11 cellular contexts compared by ENCODE assay signal in the genomic region with DNA sequence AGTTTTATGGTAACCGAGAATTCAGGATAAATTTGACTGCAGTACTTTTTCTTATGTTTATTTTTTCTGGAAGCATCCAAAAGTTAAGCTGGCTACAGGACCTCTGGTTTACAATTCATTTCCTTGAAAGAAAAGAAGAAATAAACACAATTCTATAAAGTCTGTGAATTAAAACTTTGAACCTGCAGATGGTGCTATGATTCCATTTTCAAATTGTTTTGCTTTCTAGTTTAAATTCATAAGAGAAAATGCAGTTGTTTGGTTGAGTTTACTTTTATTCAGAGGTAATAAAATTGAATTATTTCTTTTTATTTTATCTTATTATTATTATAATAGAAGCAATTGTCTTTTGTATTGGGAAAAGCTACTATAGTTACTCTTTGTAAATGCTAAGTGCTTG. TPM values are rescaled to one million over a fixed set of nuclear protein-coding genes. Genes with fewer than 3 reads are reported as not detected.
DNase-seq lines count a peak whose midpoint lies in the region; ATAC-seq and TF ChIP-seq lines count a peak whose summit lies in the region.
"Had no signal": no experiment of that assay in that cellular context is flagged by ENCODE, and none has a peak within 500 bp of the region (broad histone marks: within the 10 kb centered on the region; RNA-seq: fewer than 3 reads in every experiment).

No MANE protein-coding gene starts in this region.

- peak; percentile 43 for TF ChIP-seq CTCF in Loucy (conservative IDR thresholded peaks at IDR 0.05; ENCODE audit: low read length)
- TF ChIP-seq CTCF in chondrocyte (IDR thresholded peaks at IDR 0.05): peak; percentile 75

- no peaks in the 10 kb centered on the region for H3K27me3 ChIP-seq in Loucy (ENCODE audit: insufficient read depth, low read length, poor library complexity, severe bottlenecking)
- H3K27me3 ChIP-seq: ovary had no signal

- no peak overlapping the region for H3K4me2 ChIP-seq in Loucy (ENCODE audit: low read depth, low read length, poor library complexity, severe bottlenecking)

- H3F3A ChIP-seq in Loucy (ENCODE audit: low read depth): no peaks in the 10 kb centered on the region

- DNase-seq in GM03348 (ENCODE audit: low spot score) (peak; percentile 22), chondrocyte (ENCODE audit: low spot score) (no peak), myocyte (ENCODE audit: low read depth) (peak; percentile 16), AG08395 (ENCODE audit: low spot score) (no peak)
- no peak for DNase-seq in activated CD8-positive, alpha-beta memory T cell treated with anti-CD3 and anti-CD28 coated beads, Interleukin-2, amount 50 U/mL, for 4 hours
- DNase-seq: activated CD4-positive, alpha-beta T cell treated with anti-CD3 and anti-CD28 coated beads for 36 hours; amygdala; hypothalamus; ovary had no signal

- no peak for ATAC-seq in HG02588 (IDR thresholded peaks at IDR 0.05; ENCODE audit: unreplicated experiment)
- ATAC-seq: activated CD4-positive, alpha-beta T cell treated with anti-CD3 and anti-CD28 coated beads for 36 hours had no signal

- H3K36me3 ChIP-seq in Loucy (ENCODE audit: insufficient read depth, low read length): no peaks in the 10 kb centered on the region
- H3K36me3 ChIP-seq: ovary had no signal

- no peak overlapping the region for H3K4me3 ChIP-seq in Loucy (ENCODE audit: low read length, poor library complexity, severe bottlenecking)
- H3K4me3 ChIP-seq: ovary had no signal

- H3K79me2 ChIP-seq in Loucy (ENCODE audit: insufficient read depth, low read length): no peaks in the 10 kb centered on the region

- no peaks in the 10 kb centered on the region for H4K20me1 ChIP-seq in Loucy (ENCODE audit: insufficient read depth, low read length, poor library complexity, severe bottlenecking)

- H3K4me1 Mint-ChIP-seq in chondrocyte (ENCODE audit: low read depth): peaks cover 7% of the 10 kb centered on the region
- H3K4me1 Mint-ChIP-seq: activated CD4-positive, alpha-beta T cell treated with anti-CD3 and anti-CD28 coated beads for 36 hours had no signal

- no peaks in the 10 kb centered on the region for H3K36me3 Mint-ChIP-seq in chondrocyte (ENCODE audit: low read depth)

- H3K9me2 ChIP-seq in Loucy (replicated peaks; ENCODE audit: low read depth, low read length): no peaks in the 10 kb centered on the region

- H3K4me1 ChIP-seq in Loucy (ENCODE audit: insufficient read depth, low read length, poor library complexity, severe bottlenecking): no peaks in the 10 kb centered on the region

- H2AFZ ChIP-seq in Loucy (ENCODE audit: low read length): no peak overlapping the region

- H3K27me3 Mint-ChIP-seq in chondrocyte (ENCODE audit: low read depth): peaks cover 11% of the 10 kb centered on the region
- H3K27me3 Mint-ChIP-seq: activated CD4-positive, alpha-beta T cell treated with anti-CD3 and anti-CD28 coated beads for 36 hours had no signal

- no peak overlapping the region for H3K27ac Mint-ChIP-seq in chondrocyte (ENCODE audit: unreplicated experiment)
- H3K27ac Mint-ChIP-seq: activated CD4-positive, alpha-beta T cell treated with anti-CD3 and anti-CD28 coated beads for 36 hours had no signal

- H3K9me3 Mint-ChIP-seq in chondrocyte (ENCODE audit: low read depth): no peaks in the 10 kb centered on the region

- no peaks in the 10 kb centered on the region for H3K9me3 ChIP-seq in Loucy (ENCODE audit: insufficient read depth, low read depth, low read length)
- H3K9me3 ChIP-seq: ovary had no signal

- H3K4me3 Mint-ChIP-seq in chondrocyte (ENCODE audit: unreplicated experiment): no peak overlapping the region
- H3K4me3 Mint-ChIP-seq: activated CD4-positive, alpha-beta T cell treated with anti-CD3 and anti-CD28 coated beads for 36 hours had no signal

- no peak overlapping the region for H3K9ac ChIP-seq in Loucy (ENCODE audit: low read depth, low read length, poor library complexity, severe bottlenecking)

RNA-seq across cellular contexts. Expression of a gene that starts 1.8 kb away (rescaled TPM):
- total RNA-seq in chondrocyte: not detected in 3 replicates
- total RNA-seq in myocyte: not detected in 2 replicates
- not detected for polyA plus RNA-seq in myocyte (2012)
- total RNA-seq: activated CD4-positive, alpha-beta T cell treated with anti-CD3 and anti-CD28 coated beads for 36 hours had no signal

RNA-seq across cellular contexts. Expression of a gene that starts 51.1 kb away (rescaled TPM):
- total RNA-seq in chondrocyte (not detected in 3 replicates), myocyte (0.21 TPM in 1 of 2 replicates, not detected in the other)
- 0.05 TPM for polyA plus RNA-seq in myocyte (2012)
- total RNA-seq: activated CD4-positive, alpha-beta T cell treated with anti-CD3 and anti-CD28 coated beads for 36 hours had no signal

Comparison
In these comparisons a context has a peak if more than half of its experiments do, and no peak if none do; other contexts are left out.
1. DNase-seq: peak in GM03348 (single experiment) and myocyte (single experiment); none in chondrocyte (single experiment), AG08395 (single experiment) and activated CD8-positive, alpha-beta memory T cell treated with anti-CD3 and anti-CD28 coated beads, Interleukin-2, amount 50 U/mL, for 4 hours (single experiment).